ENCODE assay signal across 8 cellular contexts in the genomic region with DNA sequence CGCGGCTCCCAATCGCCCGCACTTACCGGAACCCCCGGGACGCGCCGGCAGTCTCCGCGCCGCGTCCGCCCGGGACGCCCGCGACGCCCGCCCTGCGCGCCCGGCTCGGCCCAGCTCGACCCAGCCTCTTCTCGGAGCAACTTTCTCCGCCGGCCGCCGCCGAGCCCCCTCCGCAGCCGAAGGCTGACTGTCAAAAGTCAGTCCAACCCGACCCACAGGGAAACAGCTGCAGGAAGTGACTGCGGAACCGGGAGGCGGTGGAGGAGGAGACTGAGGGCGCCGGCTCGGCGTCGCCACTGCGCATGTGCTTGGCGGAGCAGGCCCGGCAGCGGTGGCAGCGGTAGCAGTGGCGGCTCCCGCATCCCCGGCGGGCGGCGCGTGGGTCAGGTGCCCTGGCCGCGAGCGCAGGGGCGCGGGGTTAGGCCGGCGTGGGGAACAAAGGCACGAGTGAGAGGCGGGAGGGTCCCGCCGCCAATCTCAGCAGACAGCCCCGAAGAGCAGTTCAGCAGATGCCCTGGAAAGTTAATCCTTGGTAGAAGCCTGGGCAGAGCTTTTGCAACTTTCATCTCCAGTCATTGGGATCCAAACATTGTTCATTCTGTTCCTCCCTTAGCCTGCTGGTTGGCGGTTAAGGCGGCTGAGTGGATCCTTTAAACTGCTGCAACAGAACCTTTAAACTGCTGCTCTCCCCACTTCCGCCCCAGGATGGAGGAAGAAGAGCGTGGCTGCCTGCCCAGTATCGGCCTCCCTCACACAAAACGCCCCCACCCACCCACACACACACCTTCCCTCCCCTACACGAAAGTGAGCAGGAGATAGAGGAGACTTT. TPM values are rescaled to one million over a fixed set of nuclear protein-coding genes. Genes with fewer than 3 reads are reported as not detected.
DNase-seq lines count a peak whose midpoint lies in the region; ATAC-seq, FAIRE-seq and TF ChIP-seq lines count a peak whose summit lies in the region.

A gene with protein sequence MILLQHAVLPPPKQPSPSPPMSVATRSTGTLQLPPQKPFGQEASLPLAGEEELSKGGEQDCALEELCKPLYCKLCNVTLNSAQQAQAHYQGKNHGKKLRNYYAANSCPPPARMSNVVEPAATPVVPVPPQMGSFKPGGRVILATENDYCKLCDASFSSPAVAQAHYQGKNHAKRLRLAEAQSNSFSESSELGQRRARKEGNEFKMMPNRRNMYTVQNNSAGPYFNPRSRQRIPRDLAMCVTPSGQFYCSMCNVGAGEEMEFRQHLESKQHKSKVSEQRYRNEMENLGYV (minus strand): TSS at position 241 of the 829 bp plus-strand sequence. CDS start 4,057 bp downstream, outside the sequence.

- H3K27ac ChIP-seq in KMS-11, result peak within 1 kb of the TSS; percentile 32

- ATAC-seq in GM21737 (IDR thresholded peaks at IDR 0.05; ENCODE audit: unreplicated experiment), result peak; percentile 66
- ATAC-seq in natural killer cell treated with Interleukin-12 subunit alpha and Interleukin-12 subunit beta and Interleukin-15 and Interleukin-18, amount 100 ng/mL, for 72 hours, result peak; percentile 95 to 96
- ATAC-seq in stimulated activated naive CD8-positive, alpha-beta T cell treated with anti-CD3 and anti-CD28 coated beads, Interleukin-15, Interleukin-2, amounts not matched to agents 100 U/mL and 50 U/mL, for 24 hours, result peak; percentile 92

- H2AFZ ChIP-seq in KMS-11 (ENCODE audit: low read depth), result peak within 1 kb of the TSS; percentile 94

- H3K27me3 Mint-ChIP-seq in activated T-helper 1 cell treated with anti-CD3 and anti-CD28 coated beads, Interleukin-12 subunit alpha, Interleukin-12 subunit beta, Interleukin-2, Interleukin-4 antibody, amounts not matched to agents 30 ng/mL and 10 ng/mL and 1 ng/mL, durations not matched to agents 14 hours and 24 hours and 36 hours (ENCODE audit: insufficient read depth), result peaks cover 3% of the 10 kb centered on the region
- H3K27me3 Mint-ChIP-seq in natural killer cell treated with Interleukin-12 subunit alpha and Interleukin-12 subunit beta and Interleukin-15 and Interleukin-18, amount 100 ng/mL, for 72 hours, result no peaks in the 10 kb centered on the region

- no peaks in the 10 kb centered on the region for H3K9me3 Mint-ChIP-seq in activated T-helper 1 cell treated with anti-CD3 and anti-CD28 coated beads, Interleukin-12 subunit alpha, Interleukin-12 subunit beta, Interleukin-2, Interleukin-4 antibody, amounts not matched to agents 30 ng/mL and 10 ng/mL and 1 ng/mL, durations not matched to agents 14 hours and 24 hours and 36 hours
- H3K9me3 Mint-ChIP-seq in natural killer cell treated with Interleukin-12 subunit alpha and Interleukin-12 subunit beta and Interleukin-15 and Interleukin-18, amount 100 ng/mL, for 72 hours, result no peaks in the 10 kb centered on the region

- no peak for TF ChIP-seq CTCF in KMS-11 (conservative IDR thresholded peaks at IDR 0.05; ENCODE audit: low read depth, low read length)
- TF ChIP-seq CTCF in fibroblast of mammary gland (conservative IDR thresholded peaks at IDR 0.05; ENCODE audit: control insufficient read depth, insufficient read depth, low read depth, low read length), result no peak

- peaks cover 13% of the 10 kb centered on the region for H3K36me3 Mint-ChIP-seq in activated T-helper 1 cell treated with anti-CD3 and anti-CD28 coated beads, Interleukin-12 subunit alpha, Interleukin-12 subunit beta, Interleukin-2, Interleukin-4 antibody, amounts not matched to agents 30 ng/mL and 10 ng/mL and 1 ng/mL, durations not matched to agents 14 hours and 24 hours and 36 hours (ENCODE audit: low read depth)
- peaks cover 5% of the 10 kb centered on the region for H3K36me3 Mint-ChIP-seq in natural killer cell treated with Interleukin-12 subunit alpha and Interleukin-12 subunit beta and Interleukin-15 and Interleukin-18, amount 100 ng/mL, for 72 hours

- peak within 1 kb of the TSS; percentile 74 for H3K9ac ChIP-seq in KMS-11

- no peaks in the 10 kb centered on the region for H4K20me1 ChIP-seq in KMS-11 (ENCODE audit: insufficient read depth)

- peak; percentile 28 for DNase-seq in DMS79 (lab: John Stamatoyannopoulos, UW)
- DNase-seq in RCC 7860 (ENCODE audit: low spot score), result peak; percentile 69
- DNase-seq in activated T-helper 1 cell treated with anti-CD3 and anti-CD28 coated beads, Interleukin-12 subunit alpha, Interleukin-12 subunit beta, Interleukin-2, Interleukin-4 antibody, amounts not matched to agents 30 ng/mL and 10 ng/mL and 1 ng/mL, durations not matched to agents 14 hours and 24 hours and 36 hours (ENCODE audit: low spot score), result peak; percentile 84
- DNase-seq in fibroblast of mammary gland (ENCODE audit: low read depth), result peak; percentile 78
- peak; percentile 91 for DNase-seq in natural killer cell treated with Interleukin-12 subunit alpha and Interleukin-12 subunit beta and Interleukin-15 and Interleukin-18, amount 100 ng/mL, for 72 hours (ENCODE audit: low spot score)
- peak; percentile 88 for DNase-seq in stimulated activated naive CD8-positive, alpha-beta T cell treated with anti-CD3 and anti-CD28 coated beads, Interleukin-15, Interleukin-2, amounts not matched to agents 100 U/mL and 50 U/mL, for 24 hours

- H3K4me2 ChIP-seq in KMS-11, result peak within 1 kb of the TSS; percentile 90

- H3K27me3 ChIP-seq in KMS-11 (ENCODE audit: insufficient read depth, low read depth), result no peaks in the 10 kb centered on the region

- intact Hi-C loops in activated T-helper 1 cell treated with anti-CD3 and anti-CD28 coated beads, Interleukin-12 subunit alpha, Interleukin-12 subunit beta, Interleukin-2, Interleukin-4 antibody, amounts not matched to agents 30 ng/mL and 10 ng/mL and 1 ng/mL, durations not matched to agents 14 hours and 24 hours and 36 hours (cut with micrococcal nuclease), result loop anchor here (1.0 to 10.0 kb wide), 9 partner anchors 12 to 1647 kb away; a partner anchor contains a TSS

- peak within 1 kb of the TSS; percentile 98 for H3K4me3 Mint-ChIP-seq in activated T-helper 1 cell treated with anti-CD3 and anti-CD28 coated beads, Interleukin-12 subunit alpha, Interleukin-12 subunit beta, Interleukin-2, Interleukin-4 antibody, amounts not matched to agents 30 ng/mL and 10 ng/mL and 1 ng/mL, durations not matched to agents 14 hours and 24 hours and 36 hours
- peak within 1 kb of the TSS; percentile 95 for H3K4me3 Mint-ChIP-seq in natural killer cell treated with Interleukin-12 subunit alpha and Interleukin-12 subunit beta and Interleukin-15 and Interleukin-18, amount 100 ng/mL, for 72 hours

- H3K27ac Mint-ChIP-seq in activated T-helper 1 cell treated with anti-CD3 and anti-CD28 coated beads, Interleukin-12 subunit alpha, Interleukin-12 subunit beta, Interleukin-2, Interleukin-4 antibody, amounts not matched to agents 30 ng/mL and 10 ng/mL and 1 ng/mL, durations not matched to agents 14 hours and 24 hours and 36 hours, result peak within 1 kb of the TSS; percentile 95
- peak within 1 kb of the TSS; percentile 74 to 88 for H3K27ac Mint-ChIP-seq in natural killer cell treated with Interleukin-12 subunit alpha and Interleukin-12 subunit beta and Interleukin-15 and Interleukin-18, amount 100 ng/mL, for 72 hours

- H3K36me3 ChIP-seq in KMS-11 (ENCODE audit: insufficient read depth), result no peaks in the 10 kb centered on the region

- no peaks in the 10 kb centered on the region for H3K79me2 ChIP-seq in KMS-11 (ENCODE audit: insufficient read depth, low read depth)

- H3K4me1 Mint-ChIP-seq in activated T-helper 1 cell treated with anti-CD3 and anti-CD28 coated beads, Interleukin-12 subunit alpha, Interleukin-12 subunit beta, Interleukin-2, Interleukin-4 antibody, amounts not matched to agents 30 ng/mL and 10 ng/mL and 1 ng/mL, durations not matched to agents 14 hours and 24 hours and 36 hours (ENCODE audit: low read depth), result peaks cover 43% of the 10 kb centered on the region
- peaks cover 21 to 25% of the 10 kb centered on the region in 2 donors for H3K4me1 Mint-ChIP-seq in natural killer cell treated with Interleukin-12 subunit alpha and Interleukin-12 subunit beta and Interleukin-15 and Interleukin-18, amount 100 ng/mL, for 72 hours (ENCODE audit: low read depth in 2 of 2)

- peaks cover 16% of the 10 kb centered on the region for H3K4me1 ChIP-seq in KMS-11 (ENCODE audit: low read depth, poor library complexity, severe bottlenecking)

- H3K4me3 ChIP-seq in KMS-11 (IDR thresholded peaks at IDR 0.05; ENCODE audit: insufficient read depth, low read depth, low read length) (peak within 1 kb of the TSS; percentile 93), fibroblast of mammary gland (ENCODE audit: control insufficient read depth, low read depth, low read length) (peak within 1 kb of the TSS; percentile 96)

- no peak for FAIRE-seq in RCC 7860 (lab: Jason Lieb, UNC)

RNA-seq across cellular contexts. Expression of the gene that starts here (rescaled TPM):
- 16.9 and 17.3 TPM in 2 replicates for total RNA-seq in activated T-helper 1 cell treated with anti-CD3 and anti-CD28 coated beads, Interleukin-12 subunit alpha, Interleukin-12 subunit beta, Interleukin-2, Interleukin-4 antibody, amounts not matched to agents 30 ng/mL and 10 ng/mL and 1 ng/mL, durations not matched to agents 14 hours and 24 hours and 36 hours
- total RNA-seq in natural killer cell treated with Interleukin-12 subunit alpha and Interleukin-12 subunit beta and Interleukin-15 and Interleukin-18, amount 100 ng/mL, for 72 hours, result 10 to 100 TPM; 17.4 to 28.4 TPM

Comparison
In these comparisons a context has a peak if more than half of its experiments do, and no peak if none do; other contexts are left out.
1. Peak in every context shown above with its lines: DNase-seq, ATAC-seq, H3K4me3 ChIP-seq and H3K27ac ChIP-seq.
2. DNase-seq: peak in every context shown above with its lines; median percentile 91 in natural killer cell treated with Interleukin-12 subunit alpha and Interleukin-12 subunit beta and Interleukin-15 and Interleukin-18, amount 100 ng/mL, for 72 hours; 88 in stimulated activated naive CD8-positive, alpha-beta T cell treated with anti-CD3 and anti-CD28 coated beads, Interleukin-15, Interleukin-2, amounts not matched to agents 100 U/mL and 50 U/mL, for 24 hours; 84 in activated T-helper 1 cell treated with anti-CD3 and anti-CD28 coated beads, Interleukin-12 subunit alpha, Interleukin-12 subunit beta, Interleukin-2, Interleukin-4 antibody, amounts not matched to agents 30 ng/mL and 10 ng/mL and 1 ng/mL, durations not matched to agents 14 hours and 24 hours and 36 hours; 78 in fibroblast of mammary gland; 69 in RCC 7860; 28 in DMS79.